Comparison of ENCODE assay signal across 18 cellular contexts in the genomic region with DNA sequence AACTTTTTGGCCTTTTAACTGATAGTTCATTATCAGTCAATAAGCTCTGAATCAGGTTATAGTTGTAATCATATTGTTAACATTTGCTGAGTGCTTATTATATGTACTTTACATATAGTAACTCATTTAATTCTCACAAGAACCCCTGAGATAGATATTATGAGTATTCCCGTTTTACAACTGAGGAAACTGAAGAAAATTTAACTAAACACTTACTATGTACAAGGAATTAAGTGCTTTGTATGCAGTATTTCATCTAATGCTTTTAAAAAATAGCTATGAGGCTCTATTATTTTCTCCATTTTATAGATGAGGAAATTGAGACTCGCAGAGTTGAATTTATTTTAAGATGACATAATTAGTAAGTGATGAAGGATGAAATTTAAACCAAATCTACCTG. TPM values are rescaled to one million over a fixed set of nuclear protein-coding genes. Genes with fewer than 3 reads are reported as not detected.
DNase-seq lines count a peak whose midpoint lies in the region; ATAC-seq, FAIRE-seq and TF ChIP-seq lines count a peak whose summit lies in the region.
"Had no signal": no experiment of that assay in that cellular context is flagged by ENCODE, and none has a peak within 500 bp of the region (broad histone marks: within the 10 kb centered on the region; RNA-seq: fewer than 3 reads in every experiment).

No MANE protein-coding gene starts in this region.

- H3K9ac ChIP-seq in HUES48 (ENCODE audit: low read depth, low read length) (0 out of 2 replicates have a peak overlapping the region, but pooled peaks have one; percentile 8), K562 (ENCODE audit: insufficient read depth in 1 of 2, low read depth in 2 of 2, low read length in 2 of 2) (no peak overlapping the region), mesenchymal stem cell (ENCODE audit: low read length) (peak overlapping the region; percentile 95)

- 49% methylated on average over 2 of the region's 2 CpGs for WGBS in K562 (ENCODE audit: insufficient coverage, low coverage, missing lambda C conversion rate)
- no CpG with 5 or more reads among the region's 2 CpGs for WGBS in mesenchymal stem cell

- H2BK120ac ChIP-seq in mesenchymal stem cell (ENCODE audit: low read depth, low read length): no peak overlapping the region

- TF ChIP-seq CTCF in A673 (conservative IDR thresholded peaks at IDR 0.05; ENCODE audit: low read depth, low read length) (no peak), K562 (IDR thresholded peaks at IDR 0.05 in 2 of 3, conservative IDR thresholded peaks at IDR 0.05 in 1 of 3; ENCODE audit: insufficient read depth in 2 of 3, low read depth in 1 of 3, low read length in 3 of 3) (no peak)

- H2AK5ac ChIP-seq in mesenchymal stem cell (ENCODE audit: low read length, severe bottlenecking): no peak overlapping the region

- no peaks in the 10 kb centered on the region for H4K20me1 ChIP-seq in K562 (replicated peaks; ENCODE audit: control insufficient read depth, insufficient read depth, low read length)

- no peak overlapping the region for H3K4me3 ChIP-seq in A673 (ENCODE audit: low read depth, low read length, poor library complexity, severe bottlenecking)
- no peak overlapping the region for H3K4me3 ChIP-seq in HUES48 (ENCODE audit: low read depth, low read length)
- H3K4me3 ChIP-seq in K562: no peak overlapping the region
- no peak overlapping the region for H3K4me3 ChIP-seq in mesenchymal stem cell (ENCODE audit: insufficient read depth in 1 of 2, low read depth in 1 of 2, low read length in 2 of 2)
- H3K4me3 ChIP-seq: colonic mucosa had no signal

- TF ChIP-seq POLR2A in K562 (conservative IDR thresholded peaks at IDR 0.05): no peak

- in situ Hi-C loops in K562 (cut with MboI): no loop called here

- H3K27ac ChIP-seq in A673 (ENCODE audit: low read depth, low read length, poor library complexity, severe bottlenecking) (peak overlapping the region; percentile 78), HUES48 (ENCODE audit: low read depth, low read length) (peak overlapping the region; percentile 89), K562 (ENCODE audit: extremely low read depth, low read depth, low read length) (no peak overlapping the region; the same call in 2 of the 3 replicates), mesenchymal stem cell (ENCODE audit: low read length, poor library complexity, severe bottlenecking) (peak overlapping the region; percentile 96)
- H3K27ac ChIP-seq: colonic mucosa had no signal

- H3K79me2 ChIP-seq in K562 (ENCODE audit: control insufficient read depth, insufficient read depth, low read length): no peaks in the 10 kb centered on the region

- no peaks in the 10 kb centered on the region for H3K79me1 ChIP-seq in mesenchymal stem cell (replicated peaks; ENCODE audit: low read length, poor library complexity, severe bottlenecking)

- no peak overlapping the region for H3K23ac ChIP-seq in mesenchymal stem cell (ENCODE audit: low read length in 2 of 2)

- no peaks in the 10 kb centered on the region for H3K9me3 ChIP-seq in A673 (ENCODE audit: low read depth, low read length, poor library complexity, severe bottlenecking)
- H3K9me3 ChIP-seq in HUES48 (ENCODE audit: control insufficient read depth, insufficient read depth, low read length): no peaks in the 10 kb centered on the region
- H3K9me3 ChIP-seq in K562 (replicated peaks; ENCODE audit: control insufficient read depth, insufficient read depth, low read depth, low read length): no peaks in the 10 kb centered on the region; the same call in 1 of the 2 replicates
- H3K9me3 ChIP-seq in mesenchymal stem cell (ENCODE audit: control insufficient read depth, low read length): no peaks in the 10 kb centered on the region
- H3K9me3 ChIP-seq: colonic mucosa had no signal

- no peak for TF ChIP-seq RAD21 in K562 (CRISPR knock-in tag; conservative IDR thresholded peaks at IDR 0.05 in 1 of 2, IDR thresholded peaks at IDR 0.05 in 1 of 2)

- H2BK15ac ChIP-seq in mesenchymal stem cell (ENCODE audit: low read depth, poor library complexity, severe bottlenecking): no peak overlapping the region

- H3K14ac ChIP-seq in mesenchymal stem cell (ENCODE audit: low read length in 2 of 2): no peak overlapping the region

- H2AFZ ChIP-seq in K562 (ENCODE audit: low read depth, low read length) (peak overlapping the region; percentile 64; the same call in 1 of the 2 replicates), mesenchymal stem cell (ENCODE audit: low read depth, low read length) (no peak overlapping the region)

- no peak overlapping the region for H2BK12ac ChIP-seq in mesenchymal stem cell (ENCODE audit: low read length in 2 of 2)

- H2BK5ac ChIP-seq in mesenchymal stem cell (ENCODE audit: low read depth, low read length, poor library complexity, severe bottlenecking): peak overlapping the region; percentile 31

- no peak overlapping the region for H3K4ac ChIP-seq in mesenchymal stem cell (ENCODE audit: low read depth in 1 of 2, low read length in 2 of 2)

- no peak for ATAC-seq in K562
- no peak for ATAC-seq in GM18519 (IDR thresholded peaks at IDR 0.05; ENCODE audit: low FRiP score, unreplicated experiment)
- no peak for ATAC-seq in Right ventricle myocardium superior (ENCODE audit: poor library complexity)

- no peaks in the 10 kb centered on the region for H3K9me1 ChIP-seq in K562 (ENCODE audit: control insufficient read depth, insufficient read depth, low read length)

- H3K36me3 ChIP-seq in A673 (ENCODE audit: insufficient read depth, low read length, poor library complexity, severe bottlenecking): no peaks in the 10 kb centered on the region
- H3K36me3 ChIP-seq in HUES48 (ENCODE audit: control insufficient read depth, insufficient read depth, low read length): no peaks in the 10 kb centered on the region
- H3K36me3 ChIP-seq in K562 (ENCODE audit: control insufficient read depth, insufficient read depth, low read length): no peaks in the 10 kb centered on the region
- H3K36me3 ChIP-seq in mesenchymal stem cell (ENCODE audit: control insufficient read depth in 1 of 2, insufficient read depth in 2 of 2, low read depth in 1 of 2, low read length in 2 of 2): no peaks in the 10 kb centered on the region
- H3K36me3 ChIP-seq: colonic mucosa had no signal

- peaks cover 24% of the 10 kb centered on the region for H3K4me1 ChIP-seq in A673 (ENCODE audit: insufficient read depth, low read length, poor library complexity, severe bottlenecking)
- peaks cover 35% of the 10 kb centered on the region for H3K4me1 ChIP-seq in HUES48 (ENCODE audit: control insufficient read depth, insufficient read depth, low read length)
- peaks cover 0 to 26% of the 10 kb centered on the region in 2 experiments; a peak in 4 of 5 replicates for H3K4me1 ChIP-seq in K562 (replicated peaks in 1 of 2; ENCODE audit: control insufficient read depth in 2 of 2, insufficient read depth in 2 of 2, low read length in 2 of 2)
- peaks cover 2% of the 10 kb centered on the region for H3K4me1 ChIP-seq in mesenchymal stem cell (ENCODE audit: control insufficient read depth, insufficient read depth, low read depth, low read length)
- H3K4me1 ChIP-seq: colonic mucosa had no signal

- H3K4me2 ChIP-seq in K562 (ENCODE audit: insufficient read depth, low read length) (no peak overlapping the region), mesenchymal stem cell (ENCODE audit: low read length, poor library complexity, severe bottlenecking) (no peak overlapping the region)

- BruUV-seq in A673 (replicated peaks; lab: Mats Ljungman, UMichigan) (no TSS peak), K562 (replicated peaks; lab: Mats Ljungman, UMichigan) (no TSS peak)

- H4K91ac ChIP-seq in mesenchymal stem cell (ENCODE audit: low read length): no peak overlapping the region

- H4K8ac ChIP-seq in mesenchymal stem cell (ENCODE audit: low read length): no peak overlapping the region

- FAIRE-seq in K562 (lab: Jason Lieb, UNC): no peak
- FAIRE-seq: urothelium cell line had no signal

- H3K18ac ChIP-seq in mesenchymal stem cell (ENCODE audit: low read depth in 1 of 2, low read length in 2 of 2): no peak overlapping the region

- DNase-seq in A673 (ENCODE audit: low spot score) (no peak), K562 (ENCODE audit: extremely low read depth in 1 of 4, low spot score in 3 of 4) (no peak), mesenchymal stem cell (no peak), CD1c-positive myeloid dendritic cell (ENCODE audit: extremely low spot score) (no peak), dermis blood vessel endothelial cell (no peak), Right ventricle myocardium superior (no peak)
- DNase-seq: activated CD4-positive, alpha-beta T cell treated with anti-CD3 and anti-CD28 coated beads, Interleukin-2, amount 10 ng/mL, durations not matched to agents 24 days and 14 days; colonic mucosa; glutamatergic neuron; Karpas-422; NCI-H187 treated with DMSO at 0.1 percent for 48 hours; SHP77; stimulated activated CD4-positive, alpha-beta T cell treated with anti-CD3 and anti-CD28 coated beads, Interleukin-1b, Interleukin-23, amount 100 ng/mL, for 48 hours; T-helper 1 cell had no signal

- POLR2A ChIA-PET in A673 (lab: Charles Lee; ENCODE audit: low non-redundant PET): no interaction called here
- POLR2A ChIA-PET in K562 (lab: Yijun Ruan, JAX): no interaction called here

- TF ChIP-seq EP300 in K562 (IDR thresholded peaks at IDR 0.05; ENCODE audit: low read length): no peak

- H3K27me3 ChIP-seq in A673 (replicated peaks; ENCODE audit: insufficient read depth, low read depth, low read length, poor library complexity): no peaks in the 10 kb centered on the region
- H3K27me3 ChIP-seq in HUES48 (ENCODE audit: control insufficient read depth, insufficient read depth, low read length): no peaks in the 10 kb centered on the region
- H3K27me3 ChIP-seq in K562 (ENCODE audit: control insufficient read depth in 2 of 2, insufficient read depth in 2 of 2, low read length in 2 of 2): no peaks in the 10 kb centered on the region; a peak in 1 of 5 replicates
- no peaks in the 10 kb centered on the region for H3K27me3 ChIP-seq in mesenchymal stem cell (ENCODE audit: control insufficient read depth in 1 of 2, insufficient read depth in 1 of 2, low read length in 2 of 2)
- H3K27me3 ChIP-seq: colonic mucosa had no signal

- intact Hi-C loops in A673 (cut with micrococcal nuclease; ENCODE audit: unreplicated experiment) (loop anchor here (1.0 kb wide), 1 partner anchor 28 kb away; no protein-coding TSS in a partner anchor), K562 (cut with micrococcal nuclease) (loop anchor here (2.0 kb wide), 1 partner anchor 34 kb away; no protein-coding TSS in a partner anchor), Right ventricle myocardium superior (cut with DNase I) (no loop called here)

- CTCF ChIA-PET in A673 (lab: Charles Lee): no interaction called here
- CTCF ChIA-PET in K562 (lab: Yijun Ruan, JAX; ENCODE audit: low intra/inter-chr PET ratio): no interaction called here

RNA-seq across cellular contexts. Expression of a gene that starts 27.7 kb away (rescaled TPM):
- total RNA-seq in A673 (2021): 13.0 and 15.8 TPM in 2 replicates
- 4.9 and 13.3 TPM in 2 replicates for total RNA-seq in K562 (2011; cell fraction: chromatin; rRNA removed; ENCODE audit: low replicate concordance)
- total RNA-seq in K562 (2011; cell fraction: nucleolus; rRNA removed): 2.0 and 3.2 TPM in 2 replicates
- total RNA-seq in K562 (2011; cell fraction: nucleoplasm; rRNA removed): 8.3 and 20.0 TPM in 2 replicates
- total RNA-seq in K562 (2014; rRNA removed): 5.1 and 7.2 TPM in 2 replicates
- 11.9 and 13.5 TPM in 2 replicates for total RNA-seq in K562 (2014; rRNA removed; fragmentation: Illumina TruSeq; extraction: Trizol)
- total RNA-seq in K562 (2015; rRNA removed; fragmentation: Illumina TruSeq; extraction: Trizol): 9.1 and 10.8 TPM in 2 replicates
- 16.4 and 19.4 TPM in 2 replicates for total RNA-seq in K562 (2021)
- polyA plus RNA-seq in K562 (2011; rRNA removed): 7.9 and 15.1 TPM in 2 replicates
- 2.6 and 4.0 TPM in 2 replicates for polyA plus RNA-seq in K562 (2011; cell fraction: cytosol; rRNA removed)
- 4.9 and 6.5 TPM in 2 replicates for polyA plus RNA-seq in K562 (2011; cell fraction: nucleus; rRNA removed)
- 6.8 and 7.1 TPM in 2 replicates for polyA plus RNA-seq in K562 (2012)
- 8.3 and 9.2 TPM in 2 replicates for polyA plus RNA-seq in K562 (2014; fragmentation: Illumina TruSeq; extraction: Trizol)
- polyA plus RNA-seq in K562 (2014; fragmentation: Nextera tagmentation; extraction: Ambion mirVana): 1 to 10 TPM; 2.5 to 2.6 TPM
- 7.8 and 8.1 TPM in 2 replicates for polyA plus RNA-seq in K562 (2014; rRNA removed)
- 11.7 and 16.9 TPM in 2 replicates for polyA minus RNA-seq in K562 (2011; rRNA and poly(A)+ RNA removed)
- polyA minus RNA-seq in K562 (2011; cell fraction: cytosol; rRNA and poly(A)+ RNA removed): 4.3 and 7.2 TPM in 2 replicates
- polyA minus RNA-seq in K562 (2011; cell fraction: nucleus; rRNA and poly(A)+ RNA removed): 5.8 and 9.7 TPM in 2 replicates
- 10.4 TPM for polyA plus RNA-seq in mesenchymal stem cell (2013, experiment 1 of 2)
- 10.7 TPM for polyA plus RNA-seq in mesenchymal stem cell (2013, experiment 2 of 2)
- 31.8 and 41.6 TPM in 2 replicates for total RNA-seq in dermis blood vessel endothelial cell
- 4.9 TPM for total RNA-seq in Right ventricle myocardium superior
- polyA plus RNA-seq: CD14-positive monocyte had no signal

Comparison
In these comparisons a context has a peak if more than half of its experiments do, and no peak if none do; other contexts are left out.
1. H3K9ac ChIP-seq: peak in HUES48 (single experiment) and mesenchymal stem cell (single experiment); none in K562 (0 of 2).